14 cellular contexts compared by ENCODE assay signal in the genomic region with DNA sequence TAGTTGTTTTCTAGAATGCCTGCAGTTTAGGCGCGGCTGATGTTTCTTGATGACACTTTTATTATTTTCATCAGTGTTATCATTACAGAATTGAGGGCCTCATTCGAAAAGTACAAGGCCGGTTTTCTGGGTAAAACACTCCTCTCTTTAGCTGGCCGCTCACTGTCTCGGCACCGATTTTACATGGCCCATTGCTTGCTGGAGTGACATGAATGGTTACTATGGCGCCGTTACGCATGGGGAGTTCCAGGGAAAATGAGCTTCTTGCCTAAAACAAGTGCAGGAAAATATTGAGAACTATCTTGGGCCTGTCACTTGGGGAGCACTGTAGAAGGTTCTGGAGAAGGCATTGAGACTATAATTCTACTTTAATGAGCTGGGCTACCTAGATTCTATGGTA.
DNase-seq lines count a peak whose midpoint lies in the region; TF ChIP-seq lines count a peak whose summit lies in the region.
"Had no signal": no experiment of that assay in that cellular context is flagged by ENCODE, and none has a peak within 500 bp of the region (broad histone marks: within the 10 kb centered on the region; RNA-seq: fewer than 3 reads in every experiment).

No MANE protein-coding gene starts in this region.

- no peaks in the 10 kb centered on the region for H3K9me3 ChIP-seq in osteoblast (ENCODE audit: low read depth, low read length)
- H3K9me3 ChIP-seq: A549 had no signal

- no peaks in the 10 kb centered on the region for H3K27me3 ChIP-seq in osteoblast (ENCODE audit: insufficient read depth, low read length)

- TF ChIP-seq CTCF in osteoblast (IDR thresholded peaks at IDR 0.05; ENCODE audit: extremely low read depth, low read depth, low read length) = no peak
- TF ChIP-seq CTCF in HFFc6 (IDR thresholded peaks at IDR 0.05) = no peak

- H3K27ac Mint-ChIP-seq in HFFc6 = no peak overlapping the region
- H3K27ac Mint-ChIP-seq: CD4-positive, alpha-beta T cell had no signal

- no peak overlapping the region for H3K4me3 ChIP-seq in osteoblast (ENCODE audit: insufficient read depth, low read length)
- H3K4me3 ChIP-seq: A549, PC-9 had no signal

- in situ Hi-C loops in ACHN (cut with HindIII; ENCODE audit: low pct_ligation_motif_present, low pct_unique_long_range_greater_than_20kb, low sequenced_read_pairs) = no loop called here

- H3K27ac ChIP-seq in osteoblast (ENCODE audit: low read depth, low read length) = no peak overlapping the region
- H3K27ac ChIP-seq: A549, KMS-11, PC-9 had no signal

- H2AFZ ChIP-seq in osteoblast (ENCODE audit: low read length) = no peak overlapping the region
- H2AFZ ChIP-seq: PC-9 had no signal

- no peaks in the 10 kb centered on the region for H3K9me3 Mint-ChIP-seq in HFFc6
- H3K9me3 Mint-ChIP-seq: CD4-positive, alpha-beta T cell had no signal

- peak; percentile 7 for DNase-seq in ACHN
- DNase-seq in DMS79 treated with DMSO at 0.1 percent for 48 hours (lab: John Stamatoyannopoulos, UW) = peak; percentile 94
- peak; percentile 13 for DNase-seq in kidney glomerular epithelial cell (lab: John Stamatoyannopoulos, UW)
- DNase-seq in osteoblast (ENCODE audit: insufficient read length, low spot score, missing footprints) = peak; percentile 72
- no peak for DNase-seq in HT-29 (ENCODE audit: low spot score)
- no peak for DNase-seq in HFFc6
- DNase-seq in NCI-H1436 (lab: John Stamatoyannopoulos, UW) = no peak
- DNase-seq: CD4-positive, alpha-beta T cell; NCI-H1105; NCI-H2029 treated with DMSO at 0.1 percent for 48 hours; NCI-H226; PC-9 had no signal

- no peaks in the 10 kb centered on the region for H3K36me3 ChIP-seq in osteoblast (ENCODE audit: insufficient read depth, low read length)

- H3K4me3 Mint-ChIP-seq in HFFc6 = no peak overlapping the region
- H3K4me3 Mint-ChIP-seq: CD4-positive, alpha-beta T cell had no signal

- peaks cover 8% of the 10 kb centered on the region; the same call in 1 of the 2 replicates for H3K27me3 Mint-ChIP-seq in HFFc6 (ENCODE audit: insufficient read depth)
- H3K27me3 Mint-ChIP-seq: CD4-positive, alpha-beta T cell had no signal

- H3K4me1 ChIP-seq in osteoblast (ENCODE audit: insufficient read depth, low read length) = no peaks in the 10 kb centered on the region
- H3K4me1 ChIP-seq: A549 had no signal

- H3K4me2 ChIP-seq in osteoblast (ENCODE audit: insufficient read depth, low read length) = no peak overlapping the region
- H3K4me2 ChIP-seq: A549, KMS-11, PC-9 had no signal

- no peaks in the 10 kb centered on the region for H4K20me1 ChIP-seq in osteoblast (ENCODE audit: insufficient read depth, low read length)

- peaks cover under 1% of the 10 kb centered on the region; the same call in 1 of the 2 replicates for H3K4me1 Mint-ChIP-seq in HFFc6 (ENCODE audit: low read depth)

- no peaks in the 10 kb centered on the region; the same call in 1 of the 2 replicates for H3K36me3 Mint-ChIP-seq in HFFc6 (ENCODE audit: low read depth)

- no peaks in the 10 kb centered on the region for H3K79me2 ChIP-seq in osteoblast (ENCODE audit: insufficient read depth, low read length)

Comparison
In these comparisons a context has a peak if more than half of its experiments do, and no peak if none do; other contexts are left out.
1. DNase-seq: peak in ACHN (single experiment), DMS79 treated with DMSO at 0.1 percent for 48 hours (single experiment), kidney glomerular epithelial cell (single experiment) and osteoblast (single experiment); none in HT-29 (single experiment), HFFc6 (single experiment) and NCI-H1436 (single experiment).